ENCODE assay signal across 18 cellular contexts in the genomic region with DNA sequence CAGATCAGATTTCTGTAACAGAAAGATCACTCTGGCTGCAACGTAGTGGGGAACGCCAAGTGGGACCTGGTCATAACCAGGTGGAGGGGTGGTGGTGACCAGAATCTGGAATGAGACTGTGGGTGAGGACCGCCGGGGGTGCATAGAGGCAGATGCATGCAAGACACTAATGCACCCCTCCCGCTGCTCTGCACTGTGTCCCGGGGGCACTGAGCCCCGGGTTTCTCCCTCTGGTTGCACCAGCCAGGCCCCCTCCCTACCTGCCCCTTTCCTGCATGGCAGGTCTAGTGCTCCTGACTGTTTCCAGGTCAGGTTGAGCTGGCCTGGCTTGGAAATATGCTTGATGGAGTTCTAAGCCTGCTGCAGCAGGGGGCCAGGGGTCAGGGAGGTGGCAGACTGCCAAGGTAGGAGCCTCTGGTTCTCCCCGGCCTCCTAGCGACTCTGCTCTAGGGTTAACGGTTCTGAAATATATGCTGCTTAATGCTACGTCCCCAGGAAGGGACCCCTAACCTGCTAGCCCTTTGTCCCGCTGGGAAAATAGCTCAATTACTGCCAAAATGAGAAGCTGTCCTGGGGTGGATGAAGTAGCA.
DNase-seq lines count a peak whose midpoint lies in the region; ATAC-seq and TF ChIP-seq lines count a peak whose summit lies in the region.
"Had no signal": no experiment of that assay in that cellular context is flagged by ENCODE, and none has a peak within 500 bp of the region (broad histone marks: within the 10 kb centered on the region; RNA-seq: fewer than 3 reads in every experiment).

No MANE protein-coding gene starts in this region.

- no peak overlapping the region for H3K27ac ChIP-seq in HEK293 (ENCODE audit: extremely low read depth, low read depth, low read length)
- no peak overlapping the region for H3K27ac ChIP-seq in RWPE2 (ENCODE audit: poor library complexity, severe bottlenecking)
- H3K27ac ChIP-seq in neuronal stem cell (replicated peaks; ENCODE audit: low read length): no peak overlapping the region
- H3K27ac ChIP-seq in lower lobe of right lung: no peak overlapping the region
- H3K27ac ChIP-seq: C4-2B, PC-9, SK-N-MC had no signal

- H3K36me3 ChIP-seq in HEK293 (ENCODE audit: control insufficient read depth in 2 of 2, insufficient read depth in 1 of 2, low read length in 2 of 2) (no peaks in the 10 kb centered on the region), RWPE2 (ENCODE audit: low read depth) (no peaks in the 10 kb centered on the region), neuronal stem cell (replicated peaks in 1 of 2; ENCODE audit: control insufficient read depth in 2 of 2, insufficient read depth in 2 of 2, low read length in 2 of 2) (no peaks in the 10 kb centered on the region), lower lobe of right lung (no peaks in the 10 kb centered on the region)
- H3K36me3 ChIP-seq: MG63 had no signal

- no peak overlapping the region for H3K4ac ChIP-seq in neuronal stem cell (ENCODE audit: low read length)

- no peaks in the 10 kb centered on the region for H3K27me3 ChIP-seq in RWPE2 (ENCODE audit: insufficient read depth, poor library complexity, severe bottlenecking)
- no peaks in the 10 kb centered on the region for H3K27me3 ChIP-seq in neuronal stem cell (ENCODE audit: control insufficient read depth in 3 of 3, insufficient read depth in 3 of 3, low read depth in 1 of 3, low read length in 3 of 3)
- peaks cover 15% of the 10 kb centered on the region for H3K27me3 ChIP-seq in lower lobe of right lung (ENCODE audit: low read depth)
- H3K27me3 ChIP-seq: MG63 had no signal

- peaks cover 19% of the 10 kb centered on the region for H3K79me1 ChIP-seq in neuronal stem cell (ENCODE audit: low read depth, low read length)

- no peak overlapping the region for H2BK15ac ChIP-seq in neuronal stem cell (ENCODE audit: low read length)

- CTCF ChIA-PET in HEK293 (lab: Yijun Ruan, JAX): interaction anchor here (1.5 kb wide), 1 partner anchor 120 kb away, joined by 8 read pairs; no protein-coding TSS in a partner anchor

- no peak overlapping the region for H2BK120ac ChIP-seq in neuronal stem cell (ENCODE audit: low read depth, low read length)

- H3K4me3 ChIP-seq in HEK293 (ENCODE audit: low read depth, low read length) (no peak overlapping the region), RWPE2 (ENCODE audit: severe bottlenecking) (no peak overlapping the region), neuronal stem cell (ENCODE audit: low read length in 2 of 2) (no peak overlapping the region), lower lobe of right lung (no peak overlapping the region)
- H3K4me3 ChIP-seq: MG63, PC-9, SK-N-MC had no signal

- TF ChIP-seq CTCF in HEK293 (tag by site-specific recombination; IDR thresholded peaks at IDR 0.05): no peak
- TF ChIP-seq CTCF in RWPE2 (IDR thresholded peaks at IDR 0.05; ENCODE audit: poor library complexity, severe bottlenecking): no peak
- TF ChIP-seq CTCF in lower lobe of right lung (IDR thresholded peaks at IDR 0.05): no peak

- H3K9ac ChIP-seq in neuronal stem cell (ENCODE audit: low read depth, low read length, poor library complexity): peak overlapping the region; percentile 25

- DNase-seq in NCI-H2227 (lab: John Stamatoyannopoulos, UW; ENCODE audit: unreplicated experiment): peak; percentile 9
- DNase-seq in NCI-H2227 treated with DMSO at 0.1 percent for 48 hours (lab: John Stamatoyannopoulos, UW): no peak
- DNase-seq in RWPE2 (ENCODE audit: low spot score): peak; percentile 68
- no peak for DNase-seq in neuronal stem cell (ENCODE audit: low spot score)
- no peak for DNase-seq in lower lobe of right lung
- DNase-seq: DMS 273 treated with DMSO at 0.1 percent for 48 hours, H7, IMR-90, Karpas-422, NCI-H1105, NCI-H2029, NCI-H526, PC-9 had no signal

- intact Hi-C loops in lower lobe of right lung (cut with DNase I): no loop called here

- peak overlapping the region; percentile 71 for H3K18ac ChIP-seq in neuronal stem cell (ENCODE audit: low read length)

- no peak overlapping the region for H2AFZ ChIP-seq in neuronal stem cell (ENCODE audit: low read length)
- H2AFZ ChIP-seq: PC-9 had no signal

- H3K23ac ChIP-seq in neuronal stem cell (ENCODE audit: low read depth, low read length, poor library complexity): peak overlapping the region; percentile 12

- no peak overlapping the region for H4K91ac ChIP-seq in neuronal stem cell (ENCODE audit: low read depth, low read length, poor library complexity)

- no peak overlapping the region for H2AK5ac ChIP-seq in neuronal stem cell (ENCODE audit: low read depth, low read length)

- POLR2A ChIA-PET in HEK293 (lab: Yijun Ruan, JAX): interaction anchor here (0.5 kb wide), 1 partner anchor 626 kb away, joined by 3 read pairs; no protein-coding TSS in a partner anchor

- H3K9me3 ChIP-seq in HEK293 (ENCODE audit: control insufficient read depth, insufficient read depth, low read depth, low read length) (no peaks in the 10 kb centered on the region), RWPE2 (ENCODE audit: severe bottlenecking) (no peaks in the 10 kb centered on the region), neuronal stem cell (replicated peaks in 1 of 2; ENCODE audit: control insufficient read depth in 2 of 2, insufficient read depth in 1 of 2, low read depth in 1 of 2, low read length in 2 of 2) (peaks cover 0 to 1% of the 10 kb centered on the region in 2 donors), lower lobe of right lung (no peaks in the 10 kb centered on the region)
- H3K9me3 ChIP-seq: MG63 had no signal

- no peak overlapping the region for H3K14ac ChIP-seq in neuronal stem cell (ENCODE audit: low read length)

- WGBS in neuronal stem cell (ENCODE audit: extremely low coverage in 2 of 2, insufficient read length in 2 of 2, insufficient replicate concordance in 1 of 2), 2 donors: no CpG with 5 or more reads among the region's 12 CpGs

- ATAC-seq in RWPE2 (ENCODE audit: low read depth): no peak
- ATAC-seq in GM18867 (IDR thresholded peaks at IDR 0.05; ENCODE audit: unreplicated experiment): no peak
- no peak for ATAC-seq in lower lobe of right lung

- H3K4me1 ChIP-seq in HEK293 (ENCODE audit: control insufficient read depth, insufficient read depth, low read length) (peaks cover 4% of the 10 kb centered on the region; the same call in 1 of the 2 replicates), RWPE2 (ENCODE audit: insufficient read depth, poor library complexity, severe bottlenecking) (no peaks in the 10 kb centered on the region), neuronal stem cell (ENCODE audit: control insufficient read depth in 2 of 2, insufficient read depth in 1 of 2, low read depth in 1 of 2, low read length in 2 of 2) (peaks cover 8 to 44% of the 10 kb centered on the region in 2 donors), lower lobe of right lung (peaks cover 13% of the 10 kb centered on the region)

- H2BK12ac ChIP-seq in neuronal stem cell (ENCODE audit: low read length): no peak overlapping the region

- H3K4me2 ChIP-seq in neuronal stem cell (ENCODE audit: insufficient read depth, low read length, poor library complexity, severe bottlenecking): no peak overlapping the region
- H3K4me2 ChIP-seq: PC-9 had no signal

- H2BK5ac ChIP-seq in neuronal stem cell (ENCODE audit: low read length): peak overlapping the region; percentile 20

- no peak overlapping the region for H4K8ac ChIP-seq in neuronal stem cell (ENCODE audit: low read depth, low read length)

TF ChIP-seq in HEK293, 187 proteins besides CTCF, POLR2A, EP300 and RAD21:
- TF ChIP-seq ZNF558 (tag by site-specific recombination; IDR thresholded peaks at IDR 0.05) (no peak), ZBTB48 (tag by site-specific recombination; IDR thresholded peaks at IDR 0.05) (0 out of 2 replicates have a peak, but pooled peaks have one; percentile 21), GLIS2 (tag by site-specific recombination; IDR thresholded peaks at IDR 0.05) (0 out of 2 replicates have a peak, but pooled peaks have one; percentile 14), ZIC2 (tag by site-specific recombination; IDR thresholded peaks at IDR 0.05) (peak; percentile 89)

Comparison
In these comparisons a context has a peak if more than half of its experiments do, and no peak if none do; other contexts are left out.
1. DNase-seq: peak in NCI-H2227 (single experiment) and RWPE2 (single experiment); none in NCI-H2227 treated with DMSO at 0.1 percent for 48 hours (single experiment), neuronal stem cell (single experiment) and lower lobe of right lung (single experiment).